ENCODE assay signal across 8 cellular contexts in genomic region chr7:50660040-50660829, GRCh38.
DNase-seq lines count a peak whose midpoint lies in the region; ATAC-seq and TF ChIP-seq lines count a peak whose summit lies in the region.

No MANE protein-coding gene starts in this region.

- H3K27me3 Mint-ChIP-seq in activated CD8-positive, alpha-beta T cell treated with anti-CD3 and anti-CD28 coated beads, Interleukin-2, amount 10 ng/mL, durations not matched to agents 7 days and 5 days (ENCODE audit: low read depth) = peaks cover 5% of the 10 kb centered on the region

- TF ChIP-seq CTCF in right atrium auricular region (IDR thresholded peaks at IDR 0.05) = no peak

- peak overlapping the region in 1 of 2 donors; percentile 17 for H3K27ac ChIP-seq in right atrium auricular region

- DNase-seq in activated CD8-positive, alpha-beta T cell treated with anti-CD3 and anti-CD28 coated beads, Interleukin-2, amount 10 ng/mL, durations not matched to agents 7 days and 5 days = peak; percentile 78
- DNase-seq in right atrium auricular region (ENCODE audit: low spot score) (peak; percentile 55), HuH-7.5 (ENCODE audit: low spot score) (no peak), cerebellum (ENCODE audit: low spot score) (no peak), MG63 (no peak)
- DNase-seq in stimulated activated CD8-positive, alpha-beta memory T cell treated with anti-CD3 and anti-CD28 coated beads, Interleukin-7, amount 100 ng/mL, for 1 hour (ENCODE audit: low read depth in 2 of 2) = peak; percentile 14 to 21

- H3K4me3 Mint-ChIP-seq in activated CD8-positive, alpha-beta T cell treated with anti-CD3 and anti-CD28 coated beads, Interleukin-2, amount 10 ng/mL, durations not matched to agents 7 days and 5 days = peak overlapping the region; percentile 75

- no peaks in the 10 kb centered on the region for H3K9me3 ChIP-seq in right atrium auricular region
- H3K9me3 ChIP-seq in MG63 = no peaks in the 10 kb centered on the region

- peak overlapping the region; percentile 96 for H3K27ac Mint-ChIP-seq in activated CD8-positive, alpha-beta T cell treated with anti-CD3 and anti-CD28 coated beads, Interleukin-2, amount 10 ng/mL, durations not matched to agents 7 days and 5 days

- peaks cover 0 to 90% of the 10 kb centered on the region in 2 donors for H3K4me1 ChIP-seq in right atrium auricular region

- CTCF ChIA-PET in activated CD8-positive, alpha-beta T cell treated with anti-CD3 and anti-CD28 coated beads, Interleukin-2, amount 10 ng/mL, durations not matched to agents 7 days and 5 days (lab: Charles Lee) = interaction anchor here (0.7 to 6.2 kb wide), 7 partner anchors 14 to 481 kb away, joined by 3 to 30 read pairs (median 4); no protein-coding TSS in a partner anchor

- POLR2A ChIA-PET in activated CD8-positive, alpha-beta T cell treated with anti-CD3 and anti-CD28 coated beads, Interleukin-2, amount 10 ng/mL, durations not matched to agents 7 days and 5 days (lab: Charles Lee) = no interaction called here

- H3K9me3 Mint-ChIP-seq in activated CD8-positive, alpha-beta T cell treated with anti-CD3 and anti-CD28 coated beads, Interleukin-2, amount 10 ng/mL, durations not matched to agents 7 days and 5 days (ENCODE audit: insufficient read depth) = no peaks in the 10 kb centered on the region

- ATAC-seq in HG03108 (IDR thresholded peaks at IDR 0.05; ENCODE audit: unreplicated experiment) = peak; percentile 19
- ATAC-seq in activated CD8-positive, alpha-beta T cell treated with anti-CD3 and anti-CD28 coated beads, Interleukin-2, amount 10 ng/mL, durations not matched to agents 7 days and 5 days = peak; percentile 71
- ATAC-seq in HG02970 (IDR thresholded peaks at IDR 0.05; ENCODE audit: low FRiP score, unreplicated experiment) = no peak

- peaks cover 78% of the 10 kb centered on the region for H3K4me1 Mint-ChIP-seq in activated CD8-positive, alpha-beta T cell treated with anti-CD3 and anti-CD28 coated beads, Interleukin-2, amount 10 ng/mL, durations not matched to agents 7 days and 5 days (ENCODE audit: low read depth)

- peaks cover 4% of the 10 kb centered on the region for H3K36me3 Mint-ChIP-seq in activated CD8-positive, alpha-beta T cell treated with anti-CD3 and anti-CD28 coated beads, Interleukin-2, amount 10 ng/mL, durations not matched to agents 7 days and 5 days (ENCODE audit: low read depth)

- H3K27me3 ChIP-seq in right atrium auricular region (no peaks in the 10 kb centered on the region), MG63 (no peaks in the 10 kb centered on the region)

- H3K36me3 ChIP-seq in right atrium auricular region = peaks cover 6% of the 10 kb centered on the region
- peaks cover 16% of the 10 kb centered on the region for H3K36me3 ChIP-seq in MG63

- H3K4me3 ChIP-seq in right atrium auricular region (no peak overlapping the region), MG63 (no peak overlapping the region)

Comparison
In these comparisons a context has a peak if more than half of its experiments do, and no peak if none do; other contexts are left out.
1. DNase-seq: peak in activated CD8-positive, alpha-beta T cell treated with anti-CD3 and anti-CD28 coated beads, Interleukin-2, amount 10 ng/mL, durations not matched to agents 7 days and 5 days (single experiment), right atrium auricular region (single experiment) and stimulated activated CD8-positive, alpha-beta memory T cell treated with anti-CD3 and anti-CD28 coated beads, Interleukin-7, amount 100 ng/mL, for 1 hour (2 of 2); none in HuH-7.5 (single experiment), cerebellum (single experiment) and MG63 (single experiment).